In genomic region chr17:73422121-73422520, GRCh38 we compare ENCODE assay signal across 33 cellular contexts.
"Had no signal": no experiment of that assay in that cellular context is flagged by ENCODE, and none has a peak within 500 bp of the region (broad histone marks: within the 10 kb centered on the region; RNA-seq: fewer than 3 reads in every experiment).

No MANE protein-coding gene starts in this region.

- H3K4me1 ChIP-seq: adrenal gland, ascending aorta, breast epithelium, colonic mucosa, esophagus squamous epithelium had no signal

- H3K4me3 ChIP-seq: adrenal gland, ascending aorta, breast epithelium, cardiac muscle cell, colonic mucosa, esophagus squamous epithelium, gastroesophageal sphincter had no signal

- ATAC-seq: activated CD4-positive, alpha-beta T cell treated with anti-CD3 and anti-CD28 coated beads for 36 hours; activated CD8-positive, alpha-beta memory T cell treated with anti-CD3 and anti-CD28 coated beads, Interleukin-2, amount 10 ng/mL, durations not matched to agents 7 days and 5 days; activated CD8-positive, alpha-beta T cell treated with anti-CD3 and anti-CD28 coated beads, Interleukin-2, amount 10 ng/mL, durations not matched to agents 7 days and 5 days; activated naive CD8-positive, alpha-beta T cell treated with anti-CD3 and anti-CD28 coated beads, Interleukin-2, amount 50 U/mL, for 24 hours; gastroesophageal sphincter; T-helper 17 cell had no signal

- H3K27me3 ChIP-seq: adrenal gland, ascending aorta, breast epithelium, cardiac muscle cell, colonic mucosa, esophagus squamous epithelium, gastroesophageal sphincter had no signal

- FAIRE-seq: endometrium, endothelial cell of umbilical vein had no signal

- H3K27ac ChIP-seq: adrenal gland, ascending aorta, breast epithelium, cardiac muscle cell, colonic mucosa, epithelial cell of prostate, esophagus squamous epithelium, gastroesophageal sphincter, WERI-Rb-1 had no signal

- H3K9me3 ChIP-seq: adrenal gland, ascending aorta, breast epithelium, colonic mucosa, esophagus squamous epithelium, gastroesophageal sphincter had no signal

- H3K36me3 ChIP-seq: adrenal gland, breast epithelium, colonic mucosa, gastroesophageal sphincter had no signal

- DNase-seq: activated B cell treated with CpG ODN at 0.5 μM for 24 hours; activated CD4-positive, alpha-beta memory T cell treated with anti-CD3 and anti-CD28 coated beads for 36 hours; activated CD4-positive, alpha-beta T cell treated with anti-CD3 and anti-CD28 coated beads for 36 hours; activated CD4-positive, alpha-beta T cell treated with anti-CD3 and anti-CD28 coated beads, Interleukin-2, amount 10 ng/mL, durations not matched to agents 24 days and 14 days; activated CD4-positive, CD25-positive, alpha-beta regulatory T cell treated with anti-CD3 and anti-CD28 coated beads, Interleukin-2, amount 50 U/mL, for 72 hours; activated CD8-positive, alpha-beta memory T cell treated with anti-CD3 and anti-CD28 coated beads, Interleukin-2, amount 10 ng/mL, durations not matched to agents 7 days and 5 days; activated CD8-positive, alpha-beta memory T cell treated with anti-CD3 and anti-CD28 coated beads, Interleukin-2, amount 50 U/mL, for 4 hours; activated CD8-positive, alpha-beta T cell treated with anti-CD3 and anti-CD28 coated beads, Interleukin-2, amount 10 ng/mL, durations not matched to agents 7 days and 5 days; activated effector memory CD4-positive, alpha-beta T cell treated with anti-CD3 and anti-CD28 coated beads, Interleukin-2, amount 50 U/mL, for 16 hours; activated naive CD4-positive, alpha-beta T cell treated with anti-CD3 and anti-CD28 coated beads for 36 hours; activated naive CD8-positive, alpha-beta T cell treated with anti-CD3 and anti-CD28 coated beads for 36 hours; activated naive CD8-positive, alpha-beta T cell treated with anti-CD3 and anti-CD28 coated beads, Interleukin-2, amount 50 U/mL, for 24 hours; activated T-cell treated with anti-CD3 and anti-CD28 coated beads, Interleukin-2, amount 50 U/mL, for 1 hour; activated T-cell treated with anti-CD3 and anti-CD28 coated beads, Interleukin-2, amount 50 U/mL, for 48 hours; adrenal gland; amygdala; central memory CD4-positive, alpha-beta T cell; cerebellar nuclear complex; colonic mucosa; effector CD8-positive, alpha-beta T cell; esophagus squamous epithelium; foreskin melanocyte; T-helper 1 cell; T-helper 17 cell; T1000; WERI-Rb-1 had no signal
